In the genomic region with DNA sequence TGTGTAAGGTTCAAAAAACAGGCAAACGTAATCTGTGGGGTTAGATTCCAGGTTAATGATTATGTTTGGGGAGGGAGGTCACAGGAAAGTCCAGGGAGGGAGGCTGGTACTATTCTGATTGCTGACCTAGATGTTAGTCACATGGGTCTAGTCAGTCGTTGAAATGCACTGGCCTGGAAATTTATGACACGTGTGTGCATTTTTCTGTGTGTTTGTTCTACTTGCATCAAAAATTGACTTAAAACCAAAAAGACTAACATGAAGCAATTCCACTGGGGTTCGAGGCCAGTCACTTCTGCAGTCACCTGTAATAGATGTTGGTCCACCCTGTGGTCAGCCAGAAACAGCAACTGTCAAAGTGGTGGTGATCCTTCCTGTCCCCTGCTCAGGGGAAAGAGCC, we compare ENCODE assay signal across 1 cellular context.
TF ChIP-seq lines count a peak whose summit lies in the region.

No MANE protein-coding gene starts in this region.

TF ChIP-seq in HepG2, 621 proteins besides CTCF, POLR2A, EP300 and RAD21 (continued from another document):
- TF ChIP-seq, protein P1, sequence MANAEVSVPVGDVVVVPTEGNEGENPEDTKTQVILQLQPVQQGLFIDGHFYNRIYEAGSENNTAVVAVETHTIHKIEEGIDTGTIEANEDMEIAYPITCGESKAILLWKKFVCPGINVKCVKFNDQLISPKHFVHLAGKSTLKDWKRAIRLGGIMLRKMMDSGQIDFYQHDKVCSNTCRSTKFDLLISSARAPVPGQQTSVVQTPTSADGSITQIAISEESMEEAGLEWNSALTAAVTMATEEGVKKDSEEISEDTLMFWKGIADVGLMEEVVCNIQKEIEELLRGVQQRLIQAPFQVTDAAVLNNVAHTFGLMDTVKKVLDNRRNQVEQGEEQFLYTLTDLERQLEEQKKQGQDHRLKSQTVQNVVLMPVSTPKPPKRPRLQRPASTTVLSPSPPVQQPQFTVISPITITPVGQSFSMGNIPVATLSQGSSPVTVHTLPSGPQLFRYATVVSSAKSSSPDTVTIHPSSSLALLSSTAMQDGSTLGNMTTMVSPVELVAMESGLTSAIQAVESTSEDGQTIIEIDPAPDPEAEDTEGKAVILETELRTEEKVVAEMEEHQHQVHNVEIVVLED (CRISPR knock-in tag; IDR thresholded peaks at IDR 0.05; ENCODE audit: borderline replicate concordance), result no peak
- TF ChIP-seq NR2F2 (IDR thresholded peaks at IDR 0.05; ENCODE audit: borderline replicate concordance, low read depth) (no peak), NR2F6 (IDR thresholded peaks at IDR 0.05) (0 out of 2 replicates have a peak, but pooled peaks have one; percentile 22), NR2F6 (CRISPR knock-in tag; IDR thresholded peaks at IDR 0.05) (no peak), RARA (CRISPR knock-in tag; IDR thresholded peaks at IDR 0.05) (peak; percentile 34; the same call in 1 of the 2 replicates), ZNF792 (CRISPR knock-in tag; IDR thresholded peaks at IDR 0.05) (no peak), ZNF234 (CRISPR knock-in tag; conservative IDR thresholded peaks at IDR 0.05) (no peak), MIXL1 (CRISPR knock-in tag; IDR thresholded peaks at IDR 0.05) (peak; percentile 52; the same call in 1 of the 2 replicates), RFXAP (CRISPR knock-in tag; IDR thresholded peaks at IDR 0.05; ENCODE audit: borderline replicate concordance) (no peak), GTF2F1 (IDR thresholded peaks at IDR 0.05; ENCODE audit: low read length) (no peak), CENPT (CRISPR knock-in tag; IDR thresholded peaks at IDR 0.05; ENCODE audit: low read depth) (no peak), SALL1 (CRISPR knock-in tag; IDR thresholded peaks at IDR 0.05) (no peak), STAT5B (CRISPR knock-in tag; IDR thresholded peaks at IDR 0.05) (no peak), AKAP8 (CRISPR knock-in tag; IDR thresholded peaks at IDR 0.05) (no peak), ZNF644 (CRISPR knock-in tag; IDR thresholded peaks at IDR 0.05; ENCODE audit: low read depth) (no peak), ZNF367 (CRISPR knock-in tag; IDR thresholded peaks at IDR 0.05; ENCODE audit: borderline replicate concordance) (no peak), KLF9 (CRISPR knock-in tag; IDR thresholded peaks at IDR 0.05; ENCODE audit: low read depth) (no peak), CREB1 (IDR thresholded peaks at IDR 0.05) (0 out of 2 replicates have a peak, but pooled peaks have one; percentile 3), CREB1 (CRISPR knock-in tag; IDR thresholded peaks at IDR 0.05) (no peak), ZNF678 (CRISPR knock-in tag; IDR thresholded peaks at IDR 0.05) (no peak), ZNF713 (CRISPR knock-in tag; IDR thresholded peaks at IDR 0.05) (no peak)
- TF ChIP-seq, protein P2, sequence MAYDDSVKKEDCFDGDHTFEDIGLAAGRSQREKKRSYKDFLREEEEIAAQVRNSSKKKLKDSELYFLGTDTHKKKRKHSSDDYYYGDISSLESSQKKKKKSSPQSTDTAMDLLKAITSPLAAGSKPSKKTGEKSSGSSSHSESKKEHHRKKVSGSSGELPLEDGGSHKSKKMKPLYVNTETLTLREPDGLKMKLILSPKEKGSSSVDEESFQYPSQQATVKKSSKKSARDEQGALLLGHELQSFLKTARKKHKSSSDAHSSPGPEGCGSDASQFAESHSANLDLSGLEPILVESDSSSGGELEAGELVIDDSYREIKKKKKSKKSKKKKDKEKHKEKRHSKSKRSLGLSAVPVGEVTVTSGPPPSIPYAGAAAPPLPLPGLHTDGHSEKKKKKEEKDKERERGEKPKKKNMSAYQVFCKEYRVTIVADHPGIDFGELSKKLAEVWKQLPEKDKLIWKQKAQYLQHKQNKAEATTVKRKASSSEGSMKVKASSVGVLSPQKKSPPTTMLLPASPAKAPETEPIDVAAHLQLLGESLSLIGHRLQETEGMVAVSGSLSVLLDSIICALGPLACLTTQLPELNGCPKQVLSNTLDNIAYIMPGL (CRISPR knock-in tag; IDR thresholded peaks at IDR 0.05; ENCODE audit: borderline replicate concordance in 1 of 2, low read depth in 1 of 2), result no peak
- TF ChIP-seq, protein P3, sequence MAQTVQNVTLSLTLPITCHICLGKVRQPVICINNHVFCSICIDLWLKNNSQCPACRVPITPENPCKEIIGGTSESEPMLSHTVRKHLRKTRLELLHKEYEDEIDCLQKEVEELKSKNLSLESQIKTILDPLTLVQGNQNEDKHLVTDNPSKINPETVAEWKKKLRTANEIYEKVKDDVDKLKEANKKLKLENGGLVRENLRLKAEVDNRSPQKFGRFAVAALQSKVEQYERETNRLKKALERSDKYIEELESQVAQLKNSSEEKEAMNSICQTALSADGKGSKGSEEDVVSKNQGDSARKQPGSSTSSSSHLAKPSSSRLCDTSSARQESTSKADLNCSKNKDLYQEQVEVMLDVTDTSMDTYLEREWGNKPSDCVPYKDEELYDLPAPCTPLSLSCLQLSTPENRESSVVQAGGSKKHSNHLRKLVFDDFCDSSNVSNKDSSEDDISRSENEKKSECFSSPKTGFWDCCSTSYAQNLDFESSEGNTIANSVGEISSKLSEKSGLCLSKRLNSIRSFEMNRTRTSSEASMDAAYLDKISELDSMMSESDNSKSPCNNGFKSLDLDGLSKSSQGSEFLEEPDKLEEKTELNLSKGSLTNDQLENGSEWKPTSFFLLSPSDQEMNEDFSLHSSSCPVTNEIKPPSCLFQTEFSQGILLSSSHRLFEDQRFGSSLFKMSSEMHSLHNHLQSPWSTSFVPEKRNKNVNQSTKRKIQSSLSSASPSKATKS (CRISPR knock-in tag; IDR thresholded peaks at IDR 0.05), result no peak
- TF ChIP-seq, protein P4, sequence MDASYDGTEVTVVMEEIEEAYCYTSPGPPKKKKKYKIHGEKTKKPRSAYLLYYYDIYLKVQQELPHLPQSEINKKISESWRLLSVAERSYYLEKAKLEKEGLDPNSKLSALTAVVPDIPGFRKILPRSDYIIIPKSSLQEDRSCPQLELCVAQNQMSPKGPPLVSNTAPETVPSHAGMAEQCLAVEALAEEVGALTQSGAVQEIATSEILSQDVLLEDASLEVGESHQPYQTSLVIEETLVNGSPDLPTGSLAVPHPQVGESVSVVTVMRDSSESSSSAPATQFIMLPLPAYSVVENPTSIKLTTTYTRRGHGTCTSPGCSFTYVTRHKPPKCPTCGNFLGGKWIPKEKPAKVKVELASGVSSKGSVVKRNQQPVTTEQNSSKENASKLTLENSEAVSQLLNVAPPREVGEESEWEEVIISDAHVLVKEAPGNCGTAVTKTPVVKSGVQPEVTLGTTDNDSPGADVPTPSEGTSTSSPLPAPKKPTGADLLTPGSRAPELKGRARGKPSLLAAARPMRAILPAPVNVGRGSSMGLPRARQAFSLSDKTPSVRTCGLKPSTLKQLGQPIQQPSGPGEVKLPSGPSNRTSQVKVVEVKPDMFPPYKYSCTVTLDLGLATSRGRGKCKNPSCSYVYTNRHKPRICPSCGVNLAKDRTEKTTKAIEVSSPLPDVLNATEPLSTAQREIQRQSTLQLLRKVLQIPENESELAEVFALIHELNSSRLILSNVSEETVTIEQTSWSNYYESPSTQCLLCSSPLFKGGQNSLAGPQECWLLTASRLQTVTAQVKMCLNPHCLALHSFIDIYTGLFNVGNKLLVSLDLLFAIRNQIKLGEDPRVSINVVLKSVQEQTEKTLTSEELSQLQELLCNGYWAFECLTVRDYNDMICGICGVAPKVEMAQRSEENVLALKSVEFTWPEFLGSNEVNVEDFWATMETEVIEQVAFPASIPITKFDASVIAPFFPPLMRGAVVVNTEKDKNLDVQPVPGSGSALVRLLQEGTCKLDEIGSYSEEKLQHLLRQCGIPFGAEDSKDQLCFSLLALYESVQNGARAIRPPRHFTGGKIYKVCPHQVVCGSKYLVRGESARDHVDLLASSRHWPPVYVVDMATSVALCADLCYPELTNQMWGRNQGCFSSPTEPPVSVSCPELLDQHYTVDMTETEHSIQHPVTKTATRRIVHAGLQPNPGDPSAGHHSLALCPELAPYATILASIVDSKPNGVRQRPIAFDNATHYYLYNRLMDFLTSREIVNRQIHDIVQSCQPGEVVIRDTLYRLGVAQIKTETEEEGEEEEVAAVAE (CRISPR knock-in tag; IDR thresholded peaks at IDR 0.05; ENCODE audit: borderline replicate concordance), result no peak
- TF ChIP-seq, protein P5, sequence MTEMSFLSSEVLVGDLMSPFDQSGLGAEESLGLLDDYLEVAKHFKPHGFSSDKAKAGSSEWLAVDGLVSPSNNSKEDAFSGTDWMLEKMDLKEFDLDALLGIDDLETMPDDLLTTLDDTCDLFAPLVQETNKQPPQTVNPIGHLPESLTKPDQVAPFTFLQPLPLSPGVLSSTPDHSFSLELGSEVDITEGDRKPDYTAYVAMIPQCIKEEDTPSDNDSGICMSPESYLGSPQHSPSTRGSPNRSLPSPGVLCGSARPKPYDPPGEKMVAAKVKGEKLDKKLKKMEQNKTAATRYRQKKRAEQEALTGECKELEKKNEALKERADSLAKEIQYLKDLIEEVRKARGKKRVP (CRISPR knock-in tag; IDR thresholded peaks at IDR 0.05), result no peak
- TF ChIP-seq, protein P6, sequence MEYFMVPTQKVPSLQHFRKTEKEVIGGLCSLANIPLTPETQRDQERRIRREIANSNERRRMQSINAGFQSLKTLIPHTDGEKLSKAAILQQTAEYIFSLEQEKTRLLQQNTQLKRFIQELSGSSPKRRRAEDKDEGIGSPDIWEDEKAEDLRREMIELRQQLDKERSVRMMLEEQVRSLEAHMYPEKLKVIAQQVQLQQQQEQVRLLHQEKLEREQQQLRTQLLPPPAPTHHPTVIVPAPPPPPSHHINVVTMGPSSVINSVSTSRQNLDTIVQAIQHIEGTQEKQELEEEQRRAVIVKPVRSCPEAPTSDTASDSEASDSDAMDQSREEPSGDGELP (IDR thresholded peaks at IDR 0.05; ENCODE audit: borderline replicate concordance, low read depth), result no peak
